1 cellular context compared by ENCODE assay signal in genomic region chr11:98411777-98412176, GRCh38.
TF ChIP-seq lines count a peak whose summit lies in the region.

No MANE protein-coding gene starts in this region.

TF ChIP-seq in K562, 482 proteins besides CTCF, POLR2A, EP300 and RAD21 (continued from another document):
- TF ChIP-seq PBX2 (CRISPR knock-in tag; IDR thresholded peaks at IDR 0.05; ENCODE audit: low read depth) (no peak), PBX2 (tag; conservative IDR thresholded peaks at IDR 0.05; ENCODE audit: low read depth) (no peak), ZNF76 (CRISPR knock-in tag; IDR thresholded peaks at IDR 0.05; ENCODE audit: borderline replicate concordance) (no peak), BMI1 (IDR thresholded peaks at IDR 0.05; ENCODE audit: low read length) (no peak), ZNF436 (CRISPR knock-in tag; IDR thresholded peaks at IDR 0.05) (no peak), IRF1 (CRISPR knock-in tag; IDR thresholded peaks at IDR 0.05; ENCODE audit: borderline replicate concordance) (no peak), HDAC6 (IDR thresholded peaks at IDR 0.05; ENCODE audit: low read depth, low read length) (no peak), AFF4 (CRISPR knock-in tag; IDR thresholded peaks at IDR 0.05) (no peak), ZNF140 (CRISPR knock-in tag; IDR thresholded peaks at IDR 0.05) (no peak)
- TF ChIP-seq, protein P1, sequence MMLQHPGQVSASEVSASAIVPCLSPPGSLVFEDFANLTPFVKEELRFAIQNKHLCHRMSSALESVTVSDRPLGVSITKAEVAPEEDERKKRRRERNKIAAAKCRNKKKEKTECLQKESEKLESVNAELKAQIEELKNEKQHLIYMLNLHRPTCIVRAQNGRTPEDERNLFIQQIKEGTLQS (IDR thresholded peaks at IDR 0.05), result no peak
- TF ChIP-seq, protein P1 (CRISPR knock-in tag; conservative IDR thresholded peaks at IDR 0.05), result no peak
